Comparison of ENCODE assay signal across 9 cellular contexts in genomic region chr2:168118733-168119518, GRCh38.
DNase-seq lines count a peak whose midpoint lies in the region; ATAC-seq lines count a peak whose summit lies in the region.
"Had no signal": no experiment of that assay in that cellular context is flagged by ENCODE, and none has a peak within 500 bp of the region (broad histone marks: within the 10 kb centered on the region; RNA-seq: fewer than 3 reads in every experiment).

No MANE protein-coding gene starts in this region.

- H3K4me3 Mint-ChIP-seq in memory B cell, result no peak overlapping the region
- H3K4me3 Mint-ChIP-seq: CD8-positive, alpha-beta memory T cell had no signal

- H3K36me3 Mint-ChIP-seq in memory B cell, result peaks cover 14% of the 10 kb centered on the region

- H3K27ac Mint-ChIP-seq in memory B cell, result no peak overlapping the region
- H3K27ac Mint-ChIP-seq: CD8-positive, alpha-beta memory T cell had no signal

- no peak overlapping the region for H3K4me3 ChIP-seq in Jurkat, Clone E6-1 (ENCODE audit: low read length)

- ATAC-seq in GM21447 (IDR thresholded peaks at IDR 0.05; ENCODE audit: unreplicated experiment) (peak; percentile 54), memory B cell (ENCODE audit: low read depth) (peak; percentile 48)

- H3K27me3 Mint-ChIP-seq in memory B cell, result no peaks in the 10 kb centered on the region

- peak; percentile 88 for DNase-seq in DMS 273 (lab: John Stamatoyannopoulos, UW; ENCODE audit: unreplicated experiment)
- DNase-seq in DMS 273 treated with DMSO at 0.1 percent for 48 hours (lab: John Stamatoyannopoulos, UW), result no peak
- peak; percentile 54 for DNase-seq in Jurkat, Clone E6-1 (ENCODE audit: low read depth, low spot score)
- DNase-seq in OCI-M2 (lab: John Stamatoyannopoulos, UW; ENCODE audit: unreplicated experiment), result peak; percentile 40
- DNase-seq in dedifferentiated amniotic fluid mesenchymal stem cell (ENCODE audit: extremely low spot score), result peak; percentile 91
- peak; percentile 22 to 55 for DNase-seq in memory B cell (ENCODE audit: low spot score in 2 of 2)
- no peak for DNase-seq in mucosa of gallbladder (ENCODE audit: low spot score)

- no peaks in the 10 kb centered on the region for H3K9me3 Mint-ChIP-seq in memory B cell
- H3K9me3 Mint-ChIP-seq: CD8-positive, alpha-beta memory T cell had no signal

- no peaks in the 10 kb centered on the region for H3K4me1 Mint-ChIP-seq in memory B cell

Comparison
In these comparisons a context has a peak if more than half of its experiments do, and no peak if none do; other contexts are left out.
1. DNase-seq: peak in DMS 273 (single experiment), Jurkat, Clone E6-1 (single experiment), OCI-M2 (single experiment), dedifferentiated amniotic fluid mesenchymal stem cell (single experiment) and memory B cell (2 of 2); none in DMS 273 treated with DMSO at 0.1 percent for 48 hours (single experiment) and mucosa of gallbladder (single experiment).